7 cellular contexts compared by ENCODE assay signal in the genomic region with DNA sequence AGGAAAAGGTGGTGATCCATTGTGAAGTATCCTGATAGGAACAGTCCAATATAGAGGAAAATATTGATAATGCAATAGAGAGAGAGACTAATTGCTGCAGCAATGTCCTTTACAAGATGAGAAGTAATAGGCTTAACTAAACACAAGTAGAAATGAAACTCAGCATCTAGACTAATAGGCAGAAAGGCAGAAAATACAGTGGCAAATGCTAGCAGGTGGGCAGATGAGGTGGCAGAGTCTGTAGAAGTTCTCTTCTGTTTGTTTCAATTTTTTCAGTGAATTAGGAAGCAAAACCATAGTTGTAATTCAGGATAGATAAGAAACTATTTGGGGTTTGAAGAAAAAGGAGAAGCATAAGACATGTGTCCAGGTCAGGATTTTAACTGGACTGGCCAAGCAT.
"Had no signal": no experiment of that assay in that cellular context is flagged by ENCODE, and none has a peak within 500 bp of the region (broad histone marks: within the 10 kb centered on the region; RNA-seq: fewer than 3 reads in every experiment).

No MANE protein-coding gene starts in this region.

- H3K4me1 Mint-ChIP-seq: IgD-negative memory B cell had no signal

- H3K27me3 Mint-ChIP-seq: IgD-negative memory B cell had no signal

- DNase-seq: IMR-90, KBM-7, KG1 had no signal

- H3K27ac Mint-ChIP-seq: IgD-negative memory B cell had no signal

- H3K27ac ChIP-seq: HL-60 had no signal

- H3K4me3 Mint-ChIP-seq: IgD-negative memory B cell had no signal

- ATAC-seq: HepG2, K562 had no signal

- H3K4me3 ChIP-seq: K562 had no signal

- H3K36me3 Mint-ChIP-seq: IgD-negative memory B cell had no signal
